In the genomic region with DNA sequence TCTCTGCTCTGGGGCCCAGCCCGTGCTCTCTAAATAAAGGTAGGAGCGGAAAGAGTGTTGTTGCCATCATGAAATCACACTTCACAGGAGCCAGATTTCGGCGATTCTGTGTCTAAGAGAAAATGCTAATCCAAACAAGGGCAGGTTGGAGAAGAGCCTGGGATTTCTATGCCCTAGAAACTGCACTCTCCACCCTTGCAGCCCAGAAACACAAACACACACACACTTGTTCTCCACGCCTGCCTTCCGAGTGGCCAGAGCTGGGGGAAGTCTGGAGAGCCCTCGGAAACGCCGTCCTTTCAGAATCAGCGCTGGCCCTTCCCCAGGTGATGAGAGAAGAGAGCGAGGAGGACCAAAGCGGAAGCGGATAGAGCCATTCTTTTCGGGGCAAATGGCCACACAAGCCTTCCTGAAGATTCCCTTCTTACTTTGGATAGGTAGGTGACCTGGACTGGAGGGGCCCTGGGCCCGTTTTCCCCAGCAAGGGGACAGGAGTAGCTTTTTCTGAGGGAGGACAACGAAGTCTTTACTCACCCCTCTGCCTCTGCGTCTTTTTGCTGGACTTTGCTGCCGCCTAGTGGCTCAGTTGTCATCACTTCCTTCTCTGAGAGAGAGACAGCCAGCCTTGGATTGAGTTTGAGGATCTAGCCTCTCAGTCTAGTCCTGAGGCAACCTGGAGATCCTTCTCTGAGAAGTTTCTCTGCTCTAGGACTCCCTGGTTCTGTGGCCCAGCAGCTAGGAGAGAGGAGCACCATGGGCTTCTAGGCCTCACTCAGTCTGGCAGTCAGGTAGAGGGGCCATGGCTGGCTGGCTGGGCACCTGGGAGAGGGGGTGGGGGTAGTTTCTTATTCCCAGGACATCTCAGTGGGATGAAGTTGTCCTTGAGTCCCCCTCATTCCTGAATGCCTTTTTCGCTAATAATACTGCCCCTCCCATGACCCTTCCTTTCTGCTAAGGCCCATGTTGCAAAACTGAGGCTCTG, we compare ENCODE assay signal across 8 cellular contexts. TPM values are rescaled to one million over a fixed set of nuclear protein-coding genes. Genes with fewer than 3 reads are reported as not detected.
A peak's percentile ranks its signal among the peaks of the same experiment; 100 is the strongest.
DNase-seq lines count a peak whose midpoint lies in the region; ATAC-seq and TF ChIP-seq lines count a peak whose summit lies in the region.

No MANE protein-coding gene starts in this region.

- H3K4me1 ChIP-seq in CD8-positive, alpha-beta memory T cell (ENCODE audit: insufficient read depth, low read length) = no peaks in the 10 kb centered on the region
- H3K4me1 ChIP-seq in adrenal gland (replicated peaks in 1 of 2) (peaks cover 6 to 7% of the 10 kb centered on the region in 2 donors), heart right ventricle (peaks cover 0 to 12% (median 8%) of the 10 kb centered on the region in 9 donors), transverse colon (peaks cover 0 to 31% (median 10%) of the 10 kb centered on the region in 4 donors)

- POLR2A ChIA-PET in CD8-positive, alpha-beta memory T cell (lab: Charles Lee) = interaction anchor here (0.6 kb wide), 1 partner anchor 222 kb away, joined by 3 read pairs; no protein-coding TSS in a partner anchor

- 1 to 6% (median 5%) methylated on average over 6 to 19 of the region's 19 CpGs for WGBS in adrenal gland, 4 donors
- 0 to 2% methylated on average over 19 of the region's 19 CpGs for WGBS in heart right ventricle, 2 donors
- WGBS in transverse colon (ENCODE audit: low coverage in 1 of 2), 2 donors = 9 to 10% methylated on average over 4 to 19 of the region's 19 CpGs

- peak overlapping the region in 4 of 8 donors; percentile 55 to 91 (median 80) for H3K27ac Mint-ChIP-seq in CD8-positive, alpha-beta memory T cell

- peak; percentile 60 to 84 (median 66) for DNase-seq in CD8-positive, alpha-beta memory T cell
- DNase-seq in NCI-H1092 treated with DMSO at 0.1 percent for 48 hours (lab: John Stamatoyannopoulos, UW) = peak; percentile 73
- peak; percentile 82 for DNase-seq in SW480 (ENCODE audit: low spot score)
- DNase-seq in adrenal gland = peak; percentile 82 to 94 (median 87)
- peak; percentile 81 to 88 for DNase-seq in heart right ventricle
- DNase-seq in posterior vena cava (ENCODE audit: low spot score) = peak; percentile 95
- DNase-seq in transverse colon = peak; percentile 93

- H3K4me3 Mint-ChIP-seq in CD8-positive, alpha-beta memory T cell = peak overlapping the region; percentile 68 to 85 (median 78)

- peaks cover under 1 to 2% of the 10 kb centered on the region in 2 donors for H3K27me3 Mint-ChIP-seq in CD8-positive, alpha-beta memory T cell

- TF ChIP-seq EP300 in transverse colon (IDR thresholded peaks at IDR 0.05; ENCODE audit: low read depth) = no peak

- H3K4me3 ChIP-seq in CD8-positive, alpha-beta memory T cell (ENCODE audit: low read length) = peak overlapping the region; percentile 61
- H3K4me3 ChIP-seq in adrenal gland (peak overlapping the region in 2 of 4 donors; percentile 31 to 72), heart right ventricle (peak overlapping the region; percentile 27 to 64 (median 56)), transverse colon (peak overlapping the region; percentile 23 to 63 (median 43))

- H3K27me3 ChIP-seq in CD8-positive, alpha-beta memory T cell (ENCODE audit: insufficient read depth, low read length, poor library complexity, severe bottlenecking) = no peaks in the 10 kb centered on the region
- H3K27me3 ChIP-seq in adrenal gland (no peaks in the 10 kb centered on the region), heart right ventricle (no peaks in the 10 kb centered on the region), transverse colon (no peaks in the 10 kb centered on the region)

- in situ Hi-C loops in transverse colon (cut with MboI; ENCODE audit: low pct_ligation_motif_present in 1 of 4, low pct_unique_long_range_greater_than_20kb in 1 of 4, low sequenced_read_pairs in 3 of 4) = loop anchor here (10.0 to 25.0 kb wide), 6 partner anchors 269 to 694 kb away; a partner anchor contains a TSS

- peak; percentile 64 for ATAC-seq in GM21825 (IDR thresholded peaks at IDR 0.05; ENCODE audit: unreplicated experiment)
- ATAC-seq in heart right ventricle = peak; percentile 86 to 98 (median 93)

- TF ChIP-seq CTCF in adrenal gland (IDR thresholded peaks at IDR 0.05) (peak; percentile 68 to 95 (median 89)), heart right ventricle (IDR thresholded peaks at IDR 0.05) (peak; percentile 73 to 90 (median 85)), transverse colon (IDR thresholded peaks at IDR 0.05) (peak; percentile 76 to 95 (median 79))

- H3K36me3 ChIP-seq in CD8-positive, alpha-beta memory T cell (ENCODE audit: insufficient read depth, low read length) = no peaks in the 10 kb centered on the region
- no peaks in the 10 kb centered on the region for H3K36me3 ChIP-seq in adrenal gland (replicated peaks in 1 of 2)
- no peaks in the 10 kb centered on the region for H3K36me3 ChIP-seq in heart right ventricle
- H3K36me3 ChIP-seq in transverse colon = no peaks in the 10 kb centered on the region

- TF ChIP-seq POLR2A in adrenal gland (IDR thresholded peaks at IDR 0.05) = no peak
- no peak for TF ChIP-seq POLR2A in transverse colon (IDR thresholded peaks at IDR 0.05)

- H3K9me3 Mint-ChIP-seq in CD8-positive, alpha-beta memory T cell = no peaks in the 10 kb centered on the region

- H3K27ac ChIP-seq in CD8-positive, alpha-beta memory T cell (ENCODE audit: low read depth, low read length) = no peak overlapping the region
- H3K27ac ChIP-seq in adrenal gland (peak overlapping the region in 3 of 5 donors; percentile 24 to 47 (median 31)), heart right ventricle (peak overlapping the region in 7 of 10 donors; percentile 2 to 57 (median 30)), transverse colon (peak overlapping the region; percentile 80 to 83 (median 81))

- H3K36me3 Mint-ChIP-seq in CD8-positive, alpha-beta memory T cell = no peaks in the 10 kb centered on the region

- H3K9me3 ChIP-seq in CD8-positive, alpha-beta memory T cell (ENCODE audit: low read length) = no peaks in the 10 kb centered on the region
- H3K9me3 ChIP-seq in adrenal gland (replicated peaks in 1 of 3) = no peaks in the 10 kb centered on the region
- no peaks in the 10 kb centered on the region for H3K9me3 ChIP-seq in heart right ventricle
- H3K9me3 ChIP-seq in transverse colon = no peaks in the 10 kb centered on the region

- peaks cover 2 to 5% (median 5%) of the 10 kb centered on the region in 3 donors for H3K4me1 Mint-ChIP-seq in CD8-positive, alpha-beta memory T cell

- CTCF ChIA-PET in CD8-positive, alpha-beta memory T cell (lab: Charles Lee) = interaction anchor here (0.6 to 2.6 kb wide), 18 partner anchors 9 to 415 kb away, joined by 3 to 31 read pairs (median 4); no protein-coding TSS in a partner anchor

- intact Hi-C loops in adrenal gland (cut with DNase I) (loop anchor here in 1 of 2 donors (10.0 kb wide), 3 partner anchors 351 to 411 kb away; no protein-coding TSS in a partner anchor), heart right ventricle (cut with DNase I) (loop anchor here in 9 of 10 donors (2.0 to 10.0 kb wide), 14 partner anchors 37 to 711 kb away; a partner anchor contains a TSS), posterior vena cava (cut with DNase I) (loop anchor here (10.0 kb wide), 1 partner anchor 411 kb away; no protein-coding TSS in a partner anchor), transverse colon (cut with DNase I; ENCODE audit: low total_unique reads) (loop anchor here (10.0 kb wide), 1 partner anchor 411 kb away; no protein-coding TSS in a partner anchor)

RNA-seq across cellular contexts. Expression of a gene that starts 37.7 kb away (rescaled TPM):
- total RNA-seq in CD8-positive, alpha-beta memory T cell = 1 to 10 TPM; 2.7 to 3.0 TPM
- polyA plus RNA-seq in CD8-positive, alpha-beta memory T cell = 0.83 TPM
- 1 to 10 TPM; 2.3 to 4.6 (median 3.5) TPM for total RNA-seq in adrenal gland
- 1 to 10 TPM in 2 of 3 donors, under 1 TPM in 1; 0.94 to 6.0 (median 1.1) TPM for polyA plus RNA-seq in adrenal gland
- total RNA-seq in heart right ventricle = 1 to 10 TPM; 5.2 to 8.8 (median 6.7) TPM
- 1 to 10 TPM; 1.8 to 3.2 TPM for polyA plus RNA-seq in heart right ventricle
- total RNA-seq in posterior vena cava = 1 to 10 TPM; 1.9 to 2.3 TPM
- 1 to 10 TPM; 2.3 to 3.8 (median 2.5) TPM for total RNA-seq in transverse colon

RNA-seq across cellular contexts. Expression of a gene that starts 38.0 kb away (rescaled TPM):
- 10 to 100 TPM; 22.0 to 22.2 TPM for total RNA-seq in CD8-positive, alpha-beta memory T cell
- polyA plus RNA-seq in CD8-positive, alpha-beta memory T cell = 20.3 TPM
- total RNA-seq in adrenal gland (10 to 100 TPM; 14.1 to 34.0 (median 23.1) TPM), heart right ventricle (10 to 100 TPM; 23.4 to 36.9 (median 30.0) TPM), posterior vena cava (10 to 100 TPM; 61.4 to 68.2 TPM), transverse colon (100 to 1,000 TPM in 1 of 4 donors, 10 to 100 TPM in 3; 52.4 to 103 (median 74.2) TPM)
- polyA plus RNA-seq in adrenal gland (1 to 10 TPM; 3.0 to 8.6 (median 3.2) TPM), heart right ventricle (1 to 10 TPM; 3.7 to 4.4 TPM)

RNA-seq across cellular contexts. Expression of a gene that starts 41.7 kb away (rescaled TPM):
- total RNA-seq in CD8-positive, alpha-beta memory T cell = not detected
- not detected for polyA plus RNA-seq in CD8-positive, alpha-beta memory T cell
- total RNA-seq in adrenal gland (under 1 TPM in 4 of 8 donors, not detected in 4; 0.25 to 0.57 (median 0.35) TPM), heart right ventricle (under 1 TPM in 1 of 10 donors, not detected in 9; 0.20 TPM), posterior vena cava (under 1 TPM in 1 of 2 donors, not detected in 1; 0.10 TPM), transverse colon (1 to 10 TPM in 1 of 4 donors, under 1 TPM in 1, not detected in 2; 0.41 to 1.4 TPM)
- polyA plus RNA-seq in adrenal gland (under 1 TPM; 0.07 to 0.64 (median 0.29) TPM), heart right ventricle (under 1 TPM in 1 of 2 donors, not detected in 1; 0.06 TPM)
